Comparison of ENCODE assay signal across 8 cellular contexts in genomic region chr9:91421022-91421765, GRCh38. TPM values are rescaled to one million over a fixed set of nuclear protein-coding genes. Genes with fewer than 3 reads are reported as not detected.
DNase-seq lines count a peak whose midpoint lies in the region; ATAC-seq, FAIRE-seq and TF ChIP-seq lines count a peak whose summit lies in the region.

No MANE protein-coding gene starts in this region.

- H3K4me2 ChIP-seq in trophoblast cell (ENCODE audit: low read length) = peak overlapping the region; percentile 59

- H3K9ac ChIP-seq in trophoblast cell (ENCODE audit: low read length) = peak overlapping the region; percentile 86

- CTCF ChIA-PET in activated naive CD4-positive, alpha-beta T cell treated with anti-CD3 and anti-CD28 coated beads for 36 hours (lab: Charles Lee) = interaction anchor here (0.5 to 1.7 kb wide), 6 partner anchors 11 to 387 kb away, joined by 3 to 8 read pairs (median 3); no protein-coding TSS in a partner anchor

- H3K4me1 Mint-ChIP-seq in activated naive CD4-positive, alpha-beta T cell treated with anti-CD3 and anti-CD28 coated beads for 36 hours (ENCODE audit: low read depth) = peaks cover 64% of the 10 kb centered on the region
- H3K4me1 Mint-ChIP-seq in activated T-cell treated with anti-CD3 and anti-CD28 coated beads, Interleukin-2, amount 50 U/mL, for 72 hours (ENCODE audit: low read depth) = peaks cover 62% of the 10 kb centered on the region

- peaks cover 22% of the 10 kb centered on the region for H3K79me2 ChIP-seq in trophoblast cell (ENCODE audit: control insufficient read depth, insufficient read depth, low read length, poor library complexity)

- no peaks in the 10 kb centered on the region for H3K9me3 Mint-ChIP-seq in activated naive CD4-positive, alpha-beta T cell treated with anti-CD3 and anti-CD28 coated beads for 36 hours
- H3K9me3 Mint-ChIP-seq in activated T-cell treated with anti-CD3 and anti-CD28 coated beads, Interleukin-2, amount 50 U/mL, for 72 hours = no peaks in the 10 kb centered on the region

- peak overlapping the region; percentile 64 for H3K18ac ChIP-seq in trophoblast cell (ENCODE audit: low read length)

- no peaks in the 10 kb centered on the region for H3K27me3 ChIP-seq in cardiac muscle cell
- H3K27me3 ChIP-seq in trophoblast cell (ENCODE audit: insufficient read depth, low read length) = no peaks in the 10 kb centered on the region

- peak overlapping the region; percentile 94 for H3K4me3 Mint-ChIP-seq in activated naive CD4-positive, alpha-beta T cell treated with anti-CD3 and anti-CD28 coated beads for 36 hours
- H3K4me3 Mint-ChIP-seq in activated T-cell treated with anti-CD3 and anti-CD28 coated beads, Interleukin-2, amount 50 U/mL, for 72 hours = peak overlapping the region; percentile 98 to 99

- peak overlapping the region; percentile 73 for H4K91ac ChIP-seq in trophoblast cell (ENCODE audit: low read depth, low read length)

- H2BK12ac ChIP-seq in trophoblast cell (ENCODE audit: low read length) = peak overlapping the region; percentile 53

- no peak overlapping the region for H3K23ac ChIP-seq in trophoblast cell (ENCODE audit: low read length)

- H3K4me3 ChIP-seq in cardiac muscle cell (peak overlapping the region; percentile 99), trophoblast cell (ENCODE audit: low read depth, low read length) (peak overlapping the region; percentile 70)

- H2AK5ac ChIP-seq in trophoblast cell (ENCODE audit: low read length) = no peak overlapping the region

- H3K9me3 ChIP-seq in cardiac muscle cell (ENCODE audit: low read depth) = no peaks in the 10 kb centered on the region
- H3K9me3 ChIP-seq in trophoblast cell (ENCODE audit: insufficient read depth, low read depth, low read length) = no peaks in the 10 kb centered on the region

- no peak for TF ChIP-seq POLR2A in GM12891 (IDR thresholded peaks at IDR 0.05; ENCODE audit: low read depth, low read length)

- DNase-seq in activated naive CD4-positive, alpha-beta T cell treated with anti-CD3 and anti-CD28 coated beads for 36 hours = peak; percentile 23
- DNase-seq in activated naive CD4-positive, alpha-beta T cell treated with Interleukin-2 at 50 U/mL for 16 hours = no peak
- peak; percentile 61 to 64 for DNase-seq in activated T-cell treated with anti-CD3 and anti-CD28 coated beads, Interleukin-2, amount 50 U/mL, for 72 hours
- DNase-seq in cardiac muscle cell (ENCODE audit: low read depth in 1 of 2, low spot score in 1 of 2) = peak; percentile 66 to 80
- DNase-seq in trophoblast cell = peak in 1 of 2 donors; percentile 40
- DNase-seq in NCI-H774 (lab: John Stamatoyannopoulos, UW) = no peak
- no peak for DNase-seq in GM12891 (ENCODE audit: insufficient read length, low spot score)

- ATAC-seq in activated T-cell treated with anti-CD3 and anti-CD28 coated beads, Interleukin-2, amount 50 U/mL, for 72 hours (replicated peaks in 1 of 2) = no peak
- no peak for ATAC-seq in GM18519 (IDR thresholded peaks at IDR 0.05; ENCODE audit: low FRiP score, unreplicated experiment)

- H3K4me1 ChIP-seq in cardiac muscle cell (ENCODE audit: low read depth) (peaks cover 9% of the 10 kb centered on the region), trophoblast cell (ENCODE audit: control insufficient read depth in 1 of 2, insufficient read depth in 2 of 2, low read length in 2 of 2) (peaks cover 9 to 14% of the 10 kb centered on the region in 2 experiments)

- peak; percentile 54 for TF ChIP-seq CTCF in cardiac muscle cell (IDR thresholded peaks at IDR 0.05; ENCODE audit: low read depth, low read length)

- peak overlapping the region; percentile 82 for H3K14ac ChIP-seq in trophoblast cell (ENCODE audit: low read length)

- FAIRE-seq in GM12891 (lab: Jason Lieb, UNC) = no peak

- H3K27ac Mint-ChIP-seq in activated naive CD4-positive, alpha-beta T cell treated with anti-CD3 and anti-CD28 coated beads for 36 hours = no peak overlapping the region
- peak overlapping the region; percentile 99 for H3K27ac Mint-ChIP-seq in activated T-cell treated with anti-CD3 and anti-CD28 coated beads, Interleukin-2, amount 50 U/mL, for 72 hours

- peak overlapping the region; percentile 89 for H2BK5ac ChIP-seq in trophoblast cell (ENCODE audit: low read depth, low read length, poor library complexity)

- intact Hi-C loops in activated naive CD4-positive, alpha-beta T cell treated with anti-CD3 and anti-CD28 coated beads for 36 hours (cut with micrococcal nuclease) = loop anchor here (5.0 kb wide), 1 partner anchor 134 kb away; no protein-coding TSS in a partner anchor

- H4K8ac ChIP-seq in trophoblast cell (ENCODE audit: low read depth, low read length) = peak overlapping the region; percentile 80

- H2AFZ ChIP-seq in trophoblast cell (ENCODE audit: insufficient read depth, low read length, poor library complexity) = peak overlapping the region; percentile 62

- H3K27me3 Mint-ChIP-seq in activated naive CD4-positive, alpha-beta T cell treated with anti-CD3 and anti-CD28 coated beads for 36 hours (ENCODE audit: low read depth) = peaks cover 9% of the 10 kb centered on the region
- H3K27me3 Mint-ChIP-seq in activated T-cell treated with anti-CD3 and anti-CD28 coated beads, Interleukin-2, amount 50 U/mL, for 72 hours (ENCODE audit: low read depth) = no peaks in the 10 kb centered on the region

- H2BK120ac ChIP-seq in trophoblast cell (ENCODE audit: insufficient read depth, low read length, poor library complexity) = peak overlapping the region; percentile 96

- H3K79me1 ChIP-seq in trophoblast cell (ENCODE audit: low read length) = peaks cover 17% of the 10 kb centered on the region

- peaks cover 7% of the 10 kb centered on the region for H3K36me3 Mint-ChIP-seq in activated naive CD4-positive, alpha-beta T cell treated with anti-CD3 and anti-CD28 coated beads for 36 hours (ENCODE audit: low read depth)
- peaks cover 33 to 49% of the 10 kb centered on the region in 2 donors for H3K36me3 Mint-ChIP-seq in activated T-cell treated with anti-CD3 and anti-CD28 coated beads, Interleukin-2, amount 50 U/mL, for 72 hours (ENCODE audit: insufficient read depth in 2 of 2)

- peak overlapping the region; percentile 93 for H3K4ac ChIP-seq in trophoblast cell (ENCODE audit: low read depth, low read length)

- H3K27ac ChIP-seq in cardiac muscle cell (peak overlapping the region; percentile 94), trophoblast cell (ENCODE audit: low read depth, low read length) (peak overlapping the region; percentile 87)

- WGBS in trophoblast cell (ENCODE audit: extremely low coverage, insufficient coverage, insufficient read length) = no CpG with 5 or more reads among the region's 73 CpGs

- H3K36me3 ChIP-seq in cardiac muscle cell (no peaks in the 10 kb centered on the region), trophoblast cell (ENCODE audit: control insufficient read depth in 1 of 2, insufficient read depth in 2 of 2, low read length in 2 of 2) (no peaks in the 10 kb centered on the region)

- H4K12ac ChIP-seq in trophoblast cell (ENCODE audit: low read depth, low read length) = no peak overlapping the region

TF ChIP-seq in GM12891, 5 proteins besides CTCF, POLR2A, EP300 and RAD21:
- TF ChIP-seq TAF1 (IDR thresholded peaks at IDR 0.05; ENCODE audit: low read depth, low read length) = no peak
- TF ChIP-seq PAX5 (IDR thresholded peaks at IDR 0.05; ENCODE audit: insufficient read depth, low read length, severe bottlenecking) = no peak
- TF ChIP-seq POLR2AphosphoS5 (IDR thresholded peaks at IDR 0.05; ENCODE audit: low read depth, low read length) = no peak
- TF ChIP-seq POU2F2 (IDR thresholded peaks at IDR 0.05; ENCODE audit: low read depth, low read length) = no peak
- no peak for TF ChIP-seq SPI1 (IDR thresholded peaks at IDR 0.05; ENCODE audit: low read depth, low read length)

RNA-seq across cellular contexts. Expression of gene NFIL3, which starts 2.4 kb away (rescaled TPM):
- 10 to 100 TPM; 56.4 to 58.5 TPM for total RNA-seq in activated naive CD4-positive, alpha-beta T cell treated with anti-CD3 and anti-CD28 coated beads for 36 hours
- 100 to 1,000 TPM; 208 to 246 TPM for total RNA-seq in activated T-cell treated with anti-CD3 and anti-CD28 coated beads, Interleukin-2, amount 50 U/mL, for 72 hours
- total RNA-seq in cardiac muscle cell = 16.8 and 19.7 TPM in 2 replicates
- polyA plus RNA-seq in cardiac muscle cell = 43.0 and 57.5 TPM in 2 replicates
- polyA plus RNA-seq in trophoblast cell (2013) = 50.7 and 52.5 TPM in 2 replicates
- 2.5 TPM for polyA plus RNA-seq in GM12891 (2012; ENCODE audit: low read depth, missing spikeins)

RNA-seq across cellular contexts. Expression of gene AUH, which starts 59.5 kb away (rescaled TPM):
- 10 to 100 TPM; 13.4 to 14.4 TPM for total RNA-seq in activated naive CD4-positive, alpha-beta T cell treated with anti-CD3 and anti-CD28 coated beads for 36 hours
- 10 to 100 TPM; 71.5 to 85.8 TPM for total RNA-seq in activated T-cell treated with anti-CD3 and anti-CD28 coated beads, Interleukin-2, amount 50 U/mL, for 72 hours
- 38.4 and 68.8 TPM in 2 replicates for total RNA-seq in cardiac muscle cell
- 52.0 and 64.5 TPM in 2 replicates for polyA plus RNA-seq in cardiac muscle cell
- 12.1 and 12.3 TPM in 2 replicates for polyA plus RNA-seq in trophoblast cell (2013)
- polyA plus RNA-seq in GM12891 (2012; ENCODE audit: low read depth, missing spikeins) = 3.1 TPM

Comparison
In these comparisons a context has a peak if more than half of its experiments do, and no peak if none do; other contexts are left out.
1. DNase-seq: peak in activated naive CD4-positive, alpha-beta T cell treated with anti-CD3 and anti-CD28 coated beads for 36 hours (single experiment), activated T-cell treated with anti-CD3 and anti-CD28 coated beads, Interleukin-2, amount 50 U/mL, for 72 hours (2 of 2) and cardiac muscle cell (2 of 2); none in activated naive CD4-positive, alpha-beta T cell treated with Interleukin-2 at 50 U/mL for 16 hours (single experiment), NCI-H774 (single experiment) and GM12891 (single experiment).